ENCODE assay signal across 1 cellular context in genomic region chr1:32336963-32337675, GRCh38.
TF ChIP-seq lines count a peak whose summit lies in the region.

No MANE protein-coding gene starts in this region.

TF ChIP-seq in SK-N-SH, 30 proteins besides CTCF, POLR2A, EP300 and RAD21 (continued from another document):
- TF ChIP-seq REST (IDR thresholded peaks at IDR 0.05; ENCODE audit: low read depth, low read length): no peak
